ENCODE assay signal across 11 cellular contexts in genomic region chr6:43714311-43715055, GRCh38. TPM values are rescaled to one million over a fixed set of nuclear protein-coding genes. Genes with fewer than 3 reads are reported as not detected.
DNase-seq lines count a peak whose midpoint lies in the region; ATAC-seq and TF ChIP-seq lines count a peak whose summit lies in the region.
"Had no signal": no experiment of that assay in that cellular context is flagged by ENCODE, and none has a peak within 500 bp of the region (broad histone marks: within the 10 kb centered on the region; RNA-seq: fewer than 3 reads in every experiment).

No MANE protein-coding gene starts in this region.

- no peak overlapping the region for H3K4me3 Mint-ChIP-seq in immature natural killer cell

- peak; percentile 6 for ATAC-seq in GM21526 (IDR thresholded peaks at IDR 0.05; ENCODE audit: low FRiP score, unreplicated experiment)
- peak; percentile 9 for ATAC-seq in HG03520 (IDR thresholded peaks at IDR 0.05; ENCODE audit: unreplicated experiment)
- ATAC-seq in GM21737 (IDR thresholded peaks at IDR 0.05; ENCODE audit: unreplicated experiment): no peak

- H3K4me3 ChIP-seq in BLaER1 treated with 17β-estradiol and CSF1 and Interleukin-3, amounts not matched to agents 10 nM and 100 nM: no peak overlapping the region
- no peak overlapping the region for H3K4me3 ChIP-seq in fibroblast of pulmonary artery (replicated peaks; ENCODE audit: low read depth, low read length)
- H3K4me3 ChIP-seq in BE2C (ENCODE audit: low read depth, low read length): no peak overlapping the region

- no peaks in the 10 kb centered on the region for H3K36me3 ChIP-seq in BLaER1 treated with 17β-estradiol and CSF1 and Interleukin-3, amounts not matched to agents 10 nM and 100 nM
- H3K36me3 ChIP-seq in BE2C: no peaks in the 10 kb centered on the region

- H3K9me3 ChIP-seq in BLaER1 treated with 17β-estradiol and CSF1 and Interleukin-3, amounts not matched to agents 10 nM and 100 nM (replicated peaks in 1 of 11): no peaks in the 10 kb centered on the region
- H3K9me3 ChIP-seq in BE2C: no peaks in the 10 kb centered on the region

- peaks cover 1 to 12% (median 3%) of the 10 kb centered on the region in 3 donors for H3K27me3 Mint-ChIP-seq in immature natural killer cell (ENCODE audit: low read depth in 3 of 3)

- TF ChIP-seq CTCF in fibroblast of pulmonary artery (IDR thresholded peaks at IDR 0.05; ENCODE audit: low read length, missing control alignments) (no peak), GM10266 (IDR thresholded peaks at IDR 0.05; ENCODE audit: control insufficient read depth, insufficient read depth, low read depth, missing control alignments) (no peak), BE2C (IDR thresholded peaks at IDR 0.05; ENCODE audit: low read depth, low read length) (no peak)

- H3K9ac ChIP-seq in BLaER1 treated with 17β-estradiol and CSF1 and Interleukin-3, amounts not matched to agents 10 nM and 100 nM: no peak overlapping the region

- peaks cover 27 to 64% (median 43%) of the 10 kb centered on the region in 10 experiments for H3K4me1 ChIP-seq in BLaER1 treated with 17β-estradiol and CSF1 and Interleukin-3, amounts not matched to agents 10 nM and 100 nM
- H3K4me1 ChIP-seq in BE2C: peaks cover 6% of the 10 kb centered on the region

- no peaks in the 10 kb centered on the region for H4K20me1 ChIP-seq in BLaER1 treated with 17β-estradiol and CSF1 and Interleukin-3, amounts not matched to agents 10 nM and 100 nM

- H3K27me3 ChIP-seq in BLaER1 treated with 17β-estradiol and CSF1 and Interleukin-3, amounts not matched to agents 10 nM and 100 nM: no peaks in the 10 kb centered on the region
- no peaks in the 10 kb centered on the region for H3K27me3 ChIP-seq in BE2C

- no peaks in the 10 kb centered on the region for H3K4me1 Mint-ChIP-seq in immature natural killer cell

- H3K4me2 ChIP-seq in BLaER1 treated with 17β-estradiol and CSF1 and Interleukin-3, amounts not matched to agents 10 nM and 100 nM: peak overlapping the region; percentile 19 to 65 (median 45)

- H3K36me3 Mint-ChIP-seq in immature natural killer cell: no peaks in the 10 kb centered on the region

- no peaks in the 10 kb centered on the region for H3K9me3 Mint-ChIP-seq in immature natural killer cell

- H3K27ac ChIP-seq in BLaER1 treated with 17β-estradiol and CSF1 and Interleukin-3, amounts not matched to agents 10 nM and 100 nM: peak overlapping the region in 4 of 11 experiments; percentile 2 to 37 (median 30); a peak in 6 of 22 replicates

- H3K27ac Mint-ChIP-seq in immature natural killer cell: no peak overlapping the region

- DNase-seq in fibroblast of pulmonary artery (ENCODE audit: low read depth) (peak; percentile 63), GM10266 (ENCODE audit: extremely low spot score) (no peak), immature natural killer cell (no peak), BE2C (no peak)
- DNase-seq: activated effector memory CD4-positive, alpha-beta T cell treated with Interleukin-2 at 50 U/mL for 16 hours; DMS79; NCI-H2081 treated with DMSO at 0.1 percent for 48 hours had no signal

RNA-seq across cellular contexts. Expression of gene MRPS18A, which starts 26.9 kb away (rescaled TPM):
- polyA plus RNA-seq in immature natural killer cell: 10 to 100 TPM; 53.6 to 83.9 (median 65.6) TPM
- polyA plus RNA-seq in BE2C (2012; ENCODE audit: insufficient read depth, insufficient read length, low read depth): 166 TPM

RNA-seq across cellular contexts. Expression of gene VEGFA, which starts 55.5 kb away (rescaled TPM):
- polyA plus RNA-seq in immature natural killer cell: 1 to 10 TPM in 2 of 3 donors, under 1 TPM in 1; 0.30 to 2.4 (median 2.1) TPM
- polyA plus RNA-seq in BE2C (2012; ENCODE audit: insufficient read depth, insufficient read length, low read depth): 154 TPM
